15 cellular contexts compared by ENCODE assay signal in the genomic region with DNA sequence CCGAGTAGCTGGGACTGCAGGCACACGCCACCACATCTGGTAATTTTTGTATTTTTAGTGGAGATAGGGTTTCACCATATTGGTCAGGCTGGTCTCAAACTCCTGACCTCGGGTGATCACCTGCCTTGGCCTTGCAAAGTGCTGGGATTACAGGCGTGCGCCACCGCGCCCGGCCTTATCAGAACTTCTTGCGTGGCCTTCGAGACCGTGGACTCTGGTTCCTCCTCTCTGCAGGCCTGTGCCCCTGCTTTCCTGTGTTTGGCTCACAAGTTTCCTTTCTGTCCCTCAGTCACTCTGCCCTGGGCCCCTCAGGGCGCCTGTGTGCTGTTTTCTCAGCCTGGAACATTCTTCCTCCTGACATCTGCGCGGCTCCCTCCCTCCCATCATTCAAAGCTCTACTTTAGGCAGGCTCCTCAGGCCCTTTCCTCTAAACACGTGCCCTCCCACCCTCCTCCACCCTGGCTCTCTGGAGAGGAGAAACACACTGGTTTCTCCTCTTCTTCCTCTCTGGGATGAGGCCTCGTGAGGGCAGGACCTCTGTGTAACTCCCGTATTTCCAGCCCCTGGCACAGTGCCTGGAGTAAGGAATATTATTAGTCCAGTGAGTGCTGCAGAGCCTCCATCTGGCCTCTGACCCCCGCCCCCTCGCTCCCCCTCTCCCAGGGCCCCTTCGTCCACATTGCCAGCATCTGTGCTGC. TPM values are rescaled to one million over a fixed set of nuclear protein-coding genes. Genes with fewer than 3 reads are reported as not detected.
DNase-seq lines count a peak whose midpoint lies in the region; FAIRE-seq and TF ChIP-seq lines count a peak whose summit lies in the region.
"Had no signal": no experiment of that assay in that cellular context is flagged by ENCODE, and none has a peak within 500 bp of the region (broad histone marks: within the 10 kb centered on the region; RNA-seq: fewer than 3 reads in every experiment).

No MANE protein-coding gene starts in this region.

- H3K79me2 ChIP-seq in GM23248 (ENCODE audit: insufficient read depth), result no peaks in the 10 kb centered on the region

- H3K4me3 ChIP-seq in HFF-Myc (replicated peaks; ENCODE audit: low read depth, low read length) (no peak overlapping the region), fibroblast of mammary gland (ENCODE audit: control insufficient read depth, low read depth, low read length) (no peak overlapping the region), neuronal stem cell (ENCODE audit: low read length in 2 of 2) (no peak overlapping the region), GM23248 (no peak overlapping the region)
- H3K4me3 ChIP-seq: transverse colon had no signal

- H3K36me3 ChIP-seq in neuronal stem cell (replicated peaks in 1 of 2; ENCODE audit: control insufficient read depth in 2 of 2, insufficient read depth in 2 of 2, low read length in 2 of 2), result no peaks in the 10 kb centered on the region
- H3K36me3 ChIP-seq in GM23248 (ENCODE audit: low read depth), result no peaks in the 10 kb centered on the region
- H3K36me3 ChIP-seq: neutrophil, transverse colon had no signal

- H3K4me2 ChIP-seq in neuronal stem cell (ENCODE audit: insufficient read depth, low read length, poor library complexity, severe bottlenecking) (no peak overlapping the region), GM23248 (ENCODE audit: unreplicated experiment) (no peak overlapping the region)

- no peak overlapping the region for H3K27ac ChIP-seq in neuronal stem cell (replicated peaks; ENCODE audit: low read length)
- no peak overlapping the region for H3K27ac ChIP-seq in GM23248
- H3K27ac ChIP-seq: neutrophil, RWPE1, transverse colon had no signal

- WGBS in neuronal stem cell (ENCODE audit: extremely low coverage in 2 of 2, insufficient read length in 2 of 2, insufficient replicate concordance in 1 of 2), 2 donors, result no CpG with 5 or more reads among the region's 20 CpGs
- WGBS in GM23248 (ENCODE audit: low coverage in 1 of 2, low lambda C conversion rate in 2 of 2, missing lambda C conversion rate in 2 of 2), 2 experiments, result 76 to 81% methylated on average over 20 of the region's 20 CpGs

- peak; percentile 5 for DNase-seq in HFF-Myc (ENCODE audit: extremely low read depth, low read depth)
- DNase-seq in fibroblast of mammary gland (ENCODE audit: low read depth), result peak; percentile 24
- DNase-seq in neuronal stem cell (ENCODE audit: low spot score), result no peak
- no peak for DNase-seq in RCC 7860 (ENCODE audit: low spot score)
- DNase-seq in activated T-cell treated with anti-CD3 and anti-CD28 coated beads, Interleukin-2, amount 50 U/mL, for 48 hours, result no peak
- no peak for DNase-seq in GM23248
- DNase-seq: activated CD4-positive, alpha-beta T cell treated with anti-CD3 and anti-CD28 coated beads for 4 hours; Caco-2; mesendoderm; NCI-H1092 treated with DMSO at 0.1 percent for 48 hours; NCI-H2171; stimulated activated CD4-positive, alpha-beta T cell treated with anti-CD3 and anti-CD28 coated beads, Interleukin-4, amount 100 ng/mL, for 4 hours; transverse colon had no signal

- no peak overlapping the region for H2BK12ac ChIP-seq in neuronal stem cell (ENCODE audit: low read length)

- in situ Hi-C loops in GM23248 (cut with MboI), result no loop called here

- no peak for FAIRE-seq in RCC 7860 (lab: Jason Lieb, UNC)

- H3K4me1 ChIP-seq in neuronal stem cell (ENCODE audit: control insufficient read depth in 2 of 2, insufficient read depth in 1 of 2, low read depth in 1 of 2, low read length in 2 of 2) (peaks cover 7 to 12% of the 10 kb centered on the region in 2 donors), GM23248 (ENCODE audit: insufficient read depth) (no peaks in the 10 kb centered on the region)

- H3K27me3 ChIP-seq in neuronal stem cell (ENCODE audit: control insufficient read depth in 3 of 3, insufficient read depth in 3 of 3, low read depth in 1 of 3, low read length in 3 of 3) (no peaks in the 10 kb centered on the region), GM23248 (replicated peaks; ENCODE audit: insufficient read depth) (no peaks in the 10 kb centered on the region)
- H3K27me3 ChIP-seq: neutrophil, transverse colon had no signal

- H3F3A ChIP-seq in GM23248 (ENCODE audit: insufficient read depth), result no peaks in the 10 kb centered on the region

- H4K8ac ChIP-seq in neuronal stem cell (ENCODE audit: low read depth, low read length), result no peak overlapping the region

- H4K20me1 ChIP-seq in GM23248 (ENCODE audit: insufficient read depth), result no peaks in the 10 kb centered on the region

- no peak overlapping the region for H2BK5ac ChIP-seq in neuronal stem cell (ENCODE audit: low read length)

- H3K23ac ChIP-seq in neuronal stem cell (ENCODE audit: low read depth, low read length, poor library complexity), result peak overlapping the region; percentile 27

- H2BK120ac ChIP-seq in neuronal stem cell (ENCODE audit: low read depth, low read length), result no peak overlapping the region

- H2AFZ ChIP-seq in neuronal stem cell (ENCODE audit: low read length) (peak overlapping the region; percentile 85), GM23248 (no peak overlapping the region)

- H3K79me1 ChIP-seq in neuronal stem cell (ENCODE audit: low read depth, low read length), result no peaks in the 10 kb centered on the region

- H3K4ac ChIP-seq in neuronal stem cell (ENCODE audit: low read length), result no peak overlapping the region

- no peaks in the 10 kb centered on the region for H3K9me2 ChIP-seq in GM23248 (ENCODE audit: insufficient read depth)

- H2AK5ac ChIP-seq in neuronal stem cell (ENCODE audit: low read depth, low read length), result no peak overlapping the region

- no peak overlapping the region for H3K14ac ChIP-seq in neuronal stem cell (ENCODE audit: low read length)

- no peak overlapping the region for H4K91ac ChIP-seq in neuronal stem cell (ENCODE audit: low read depth, low read length, poor library complexity)

- TF ChIP-seq CTCF in HFF-Myc (IDR thresholded peaks at IDR 0.05; ENCODE audit: low read depth, low read length, missing control alignments), result no peak
- no peak for TF ChIP-seq CTCF in fibroblast of mammary gland (conservative IDR thresholded peaks at IDR 0.05; ENCODE audit: control insufficient read depth, insufficient read depth, low read depth, low read length)

- peak overlapping the region; percentile 65 for H3K18ac ChIP-seq in neuronal stem cell (ENCODE audit: low read length)

- H2BK15ac ChIP-seq in neuronal stem cell (ENCODE audit: low read length), result peak overlapping the region; percentile 28

- H3K9me3 ChIP-seq in neuronal stem cell (replicated peaks in 1 of 2; ENCODE audit: control insufficient read depth in 2 of 2, insufficient read depth in 1 of 2, low read depth in 1 of 2, low read length in 2 of 2) (no peaks in the 10 kb centered on the region), GM23248 (ENCODE audit: low read depth) (no peaks in the 10 kb centered on the region)
- H3K9me3 ChIP-seq: Caco-2, neutrophil, transverse colon had no signal

- H3K9ac ChIP-seq in neuronal stem cell (ENCODE audit: low read depth, low read length, poor library complexity) (no peak overlapping the region), GM23248 (no peak overlapping the region)

RNA-seq across cellular contexts. Expression of a gene that starts 6.9 kb away (rescaled TPM):
- 0.03 TPM for polyA plus RNA-seq in neuronal stem cell (2013, experiment 1 of 2)
- 0.04 TPM for polyA plus RNA-seq in neuronal stem cell (2013, experiment 2 of 2)
- not detected in 2 replicates for total RNA-seq in GM23248 (2014; rRNA removed; shearing (Covaris generic))
- polyA plus RNA-seq in GM23248 (2016; fragmentation: Nextera tagmentation; extraction: Ambion mirVana), result not detected in 2 replicates
- total RNA-seq: transverse colon had no signal

RNA-seq across cellular contexts. Expression of a gene that starts 34.6 kb away (rescaled TPM):
- polyA plus RNA-seq in neuronal stem cell (2013, experiment 1 of 2), result 20.7 TPM
- polyA plus RNA-seq in neuronal stem cell (2013, experiment 2 of 2), result 21.7 TPM
- total RNA-seq in GM23248 (2014; rRNA removed; shearing (Covaris generic)), result 9.2 and 12.9 TPM in 2 replicates
- 12.4 and 13.1 TPM in 2 replicates for polyA plus RNA-seq in GM23248 (2016; fragmentation: Nextera tagmentation; extraction: Ambion mirVana)

RNA-seq across cellular contexts. Expression of a gene that starts 38.0 kb away (rescaled TPM):
- polyA plus RNA-seq in neuronal stem cell (2013, experiment 1 of 2), result 4.3 TPM
- 4.0 TPM for polyA plus RNA-seq in neuronal stem cell (2013, experiment 2 of 2)
- not detected in 2 replicates for total RNA-seq in GM23248 (2014; rRNA removed; shearing (Covaris generic))
- polyA plus RNA-seq in GM23248 (2016; fragmentation: Nextera tagmentation; extraction: Ambion mirVana), result not detected in 2 replicates

RNA-seq across cellular contexts. Expression of a gene that starts 39.7 kb away (rescaled TPM):
- 27.3 TPM for polyA plus RNA-seq in neuronal stem cell (2013, experiment 1 of 2)
- 26.2 TPM for polyA plus RNA-seq in neuronal stem cell (2013, experiment 2 of 2)
- 3.0 TPM in 2 replicates for total RNA-seq in GM23248 (2014; rRNA removed; shearing (Covaris generic))
- 0.50 and 1.1 TPM in 2 replicates for polyA plus RNA-seq in GM23248 (2016; fragmentation: Nextera tagmentation; extraction: Ambion mirVana)

RNA-seq across cellular contexts. Expression of a gene that starts 58.4 kb away (rescaled TPM):
- 85.0 TPM for polyA plus RNA-seq in neuronal stem cell (2013, experiment 1 of 2)
- polyA plus RNA-seq in neuronal stem cell (2013, experiment 2 of 2), result 85.7 TPM
- total RNA-seq in GM23248 (2014; rRNA removed; shearing (Covaris generic)), result 140 and 148 TPM in 2 replicates
- polyA plus RNA-seq in GM23248 (2016; fragmentation: Nextera tagmentation; extraction: Ambion mirVana), result 380 and 396 TPM in 2 replicates

Comparison
In these comparisons a context has a peak if more than half of its experiments do, and no peak if none do; other contexts are left out.
1. DNase-seq: peak in HFF-Myc (single experiment) and fibroblast of mammary gland (single experiment); none in neuronal stem cell (single experiment), RCC 7860 (single experiment), activated T-cell treated with anti-CD3 and anti-CD28 coated beads, Interleukin-2, amount 50 U/mL, for 48 hours (0 of 2) and GM23248 (single experiment).